1 cellular context compared by ENCODE assay signal in the genomic region with DNA sequence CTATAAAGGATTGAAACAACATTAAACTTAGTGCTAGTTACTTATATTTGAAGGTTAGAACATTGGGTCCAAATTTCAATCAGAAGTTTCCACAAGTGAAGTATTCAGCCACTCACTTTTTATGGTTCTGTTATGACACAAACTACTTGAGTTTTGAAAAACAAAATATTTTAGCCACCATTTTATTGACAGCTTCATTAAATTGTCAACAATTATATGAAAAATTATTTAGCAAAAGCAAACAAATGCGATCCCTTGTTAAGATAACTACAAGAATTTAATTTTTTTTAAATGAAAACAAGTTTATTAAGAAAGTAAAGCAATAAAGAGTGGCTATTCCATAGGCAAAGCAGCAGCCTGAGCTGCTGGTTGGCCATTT.
TF ChIP-seq lines count a peak whose summit lies in the region.

No MANE protein-coding gene starts in this region.

TF ChIP-seq in K562, 482 proteins besides CTCF, POLR2A, EP300 and RAD21:
- TF ChIP-seq TAF15 (IDR thresholded peaks at IDR 0.05; ENCODE audit: low read depth, low read length) (no peak), ZNF146 (CRISPR knock-in tag; IDR thresholded peaks at IDR 0.05; ENCODE audit: unreplicated experiment) (no peak), ZFP1 (CRISPR knock-in tag; IDR thresholded peaks at IDR 0.05) (no peak), LARP7 (IDR thresholded peaks at IDR 0.05) (no peak), RBM22 (IDR thresholded peaks at IDR 0.05; ENCODE audit: low read depth, low read length, poor library complexity, severe bottlenecking) (no peak), NBN (IDR thresholded peaks at IDR 0.05; ENCODE audit: low read depth) (no peak), SIN3A (IDR thresholded peaks at IDR 0.05; ENCODE audit: borderline replicate concordance in 2 of 2, control insufficient read depth in 1 of 2, low read depth in 2 of 2, low read length in 2 of 2) (no peak), ZEB2 (IDR thresholded peaks at IDR 0.05) (no peak), WHSC1 (IDR thresholded peaks at IDR 0.05; ENCODE audit: low read length) (no peak), ESRRB (CRISPR knock-in tag; IDR thresholded peaks at IDR 0.05; ENCODE audit: borderline replicate concordance) (no peak)
- TF ChIP-seq, protein P1, sequence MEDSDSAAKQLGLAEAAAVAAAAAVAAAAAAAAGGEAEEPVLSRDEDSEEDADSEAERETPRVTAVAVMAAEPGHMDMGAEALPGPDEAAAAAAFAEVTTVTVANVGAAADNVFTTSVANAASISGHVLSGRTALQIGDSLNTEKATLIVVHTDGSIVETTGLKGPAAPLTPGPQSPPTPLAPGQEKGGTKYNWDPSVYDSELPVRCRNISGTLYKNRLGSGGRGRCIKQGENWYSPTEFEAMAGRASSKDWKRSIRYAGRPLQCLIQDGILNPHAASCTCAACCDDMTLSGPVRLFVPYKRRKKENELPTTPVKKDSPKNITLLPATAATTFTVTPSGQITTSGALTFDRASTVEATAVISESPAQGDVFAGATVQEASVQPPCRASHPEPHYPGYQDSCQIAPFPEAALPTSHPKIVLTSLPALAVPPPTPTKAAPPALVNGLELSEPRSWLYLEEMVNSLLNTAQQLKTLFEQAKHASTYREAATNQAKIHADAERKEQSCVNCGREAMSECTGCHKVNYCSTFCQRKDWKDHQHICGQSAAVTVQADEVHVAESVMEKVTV (CRISPR knock-in tag; IDR thresholded peaks at IDR 0.05), result no peak
- TF ChIP-seq, protein P2, sequence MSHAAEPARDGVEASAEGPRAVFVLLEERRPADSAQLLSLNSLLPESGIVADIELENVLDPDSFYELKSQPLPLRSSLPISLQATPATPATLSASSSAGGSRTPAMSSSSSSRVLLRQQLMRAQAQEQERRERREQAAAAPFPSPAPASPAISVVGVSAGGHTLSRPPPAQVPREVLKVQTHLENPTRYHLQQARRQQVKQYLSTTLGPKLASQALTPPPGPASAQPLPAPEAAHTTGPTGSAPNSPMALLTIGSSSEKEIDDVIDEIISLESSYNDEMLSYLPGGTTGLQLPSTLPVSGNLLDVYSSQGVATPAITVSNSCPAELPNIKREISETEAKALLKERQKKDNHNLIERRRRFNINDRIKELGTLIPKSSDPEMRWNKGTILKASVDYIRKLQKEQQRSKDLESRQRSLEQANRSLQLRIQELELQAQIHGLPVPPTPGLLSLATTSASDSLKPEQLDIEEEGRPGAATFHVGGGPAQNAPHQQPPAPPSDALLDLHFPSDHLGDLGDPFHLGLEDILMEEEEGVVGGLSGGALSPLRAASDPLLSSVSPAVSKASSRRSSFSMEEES (CRISPR knock-in tag; IDR thresholded peaks at IDR 0.05), result no peak
- TF ChIP-seq, protein P3, sequence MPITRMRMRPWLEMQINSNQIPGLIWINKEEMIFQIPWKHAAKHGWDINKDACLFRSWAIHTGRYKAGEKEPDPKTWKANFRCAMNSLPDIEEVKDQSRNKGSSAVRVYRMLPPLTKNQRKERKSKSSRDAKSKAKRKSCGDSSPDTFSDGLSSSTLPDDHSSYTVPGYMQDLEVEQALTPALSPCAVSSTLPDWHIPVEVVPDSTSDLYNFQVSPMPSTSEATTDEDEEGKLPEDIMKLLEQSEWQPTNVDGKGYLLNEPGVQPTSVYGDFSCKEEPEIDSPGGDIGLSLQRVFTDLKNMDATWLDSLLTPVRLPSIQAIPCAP (CRISPR knock-in tag; IDR thresholded peaks at IDR 0.05; ENCODE audit: borderline replicate concordance), result no peak
- TF ChIP-seq, protein P4, sequence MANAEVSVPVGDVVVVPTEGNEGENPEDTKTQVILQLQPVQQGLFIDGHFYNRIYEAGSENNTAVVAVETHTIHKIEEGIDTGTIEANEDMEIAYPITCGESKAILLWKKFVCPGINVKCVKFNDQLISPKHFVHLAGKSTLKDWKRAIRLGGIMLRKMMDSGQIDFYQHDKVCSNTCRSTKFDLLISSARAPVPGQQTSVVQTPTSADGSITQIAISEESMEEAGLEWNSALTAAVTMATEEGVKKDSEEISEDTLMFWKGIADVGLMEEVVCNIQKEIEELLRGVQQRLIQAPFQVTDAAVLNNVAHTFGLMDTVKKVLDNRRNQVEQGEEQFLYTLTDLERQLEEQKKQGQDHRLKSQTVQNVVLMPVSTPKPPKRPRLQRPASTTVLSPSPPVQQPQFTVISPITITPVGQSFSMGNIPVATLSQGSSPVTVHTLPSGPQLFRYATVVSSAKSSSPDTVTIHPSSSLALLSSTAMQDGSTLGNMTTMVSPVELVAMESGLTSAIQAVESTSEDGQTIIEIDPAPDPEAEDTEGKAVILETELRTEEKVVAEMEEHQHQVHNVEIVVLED (CRISPR knock-in tag; IDR thresholded peaks at IDR 0.05), result no peak
